Comparison of ENCODE assay signal across 26 cellular contexts in genomic region chr19:35621708-35622107, GRCh38. TPM values are rescaled to one million over a fixed set of nuclear protein-coding genes. Genes with fewer than 3 reads are reported as not detected.
A peak's percentile ranks its signal among the peaks of the same experiment; 100 is the strongest.
DNase-seq lines count a peak whose midpoint lies in the region; ATAC-seq and TF ChIP-seq lines count a peak whose summit lies in the region.
"Had no signal": no experiment of that assay in that cellular context is flagged by ENCODE, and none has a peak within 500 bp of the region (broad histone marks: within the 10 kb centered on the region; RNA-seq: fewer than 3 reads in every experiment).

No MANE protein-coding gene starts in this region.

- no peak for DNase-seq in activated CD8-positive, alpha-beta T cell treated with anti-CD3 and anti-CD28 coated beads, Interleukin-2, amount 10 ng/mL, durations not matched to agents 7 days and 5 days
- no peak for DNase-seq in activated CD8-positive, alpha-beta T cell treated with anti-CD3 and anti-CD28 coated beads for 36 hours
- no peak for DNase-seq in stimulated activated naive CD8-positive, alpha-beta T cell treated with anti-CD3 and anti-CD28 coated beads, Interleukin-15, amount 100 ng/mL, for 72 hours
- no peak for DNase-seq in stimulated activated naive CD8-positive, alpha-beta T cell treated with anti-CD3 and anti-CD28 coated beads, Interleukin-15, Interleukin-2, amounts not matched to agents 100 U/mL and 50 U/mL, for 24 hours
- no peak for DNase-seq in neuronal stem cell (ENCODE audit: low spot score)
- no peak for DNase-seq in Caco-2
- DNase-seq: 8988T; CD8-positive, alpha-beta memory T cell; DMS53; GDM1; Karpas-422; MV-4-11; NCI-H1105 treated with DMSO at 0.1 percent for 48 hours; NCI-H2081; NCI-H2171; NCI-H345; NCI-H524; NCI-H774; NK-92 treated with Interleukin-12 subunit alpha and Interleukin-12 subunit beta, amount 100 ng/mL, for 24 hours; SJCRH30 had no signal

- H2AFZ ChIP-seq in neuronal stem cell (ENCODE audit: low read length): no peak overlapping the region

- H2BK5ac ChIP-seq in neuronal stem cell (ENCODE audit: low read length): no peak overlapping the region

- H3K4me3 ChIP-seq in neuronal stem cell (ENCODE audit: low read length in 2 of 2) (no peak overlapping the region), Caco-2 (ENCODE audit: low read depth, low read length) (no peak overlapping the region)
- H3K4me3 ChIP-seq: SJCRH30 had no signal

- H3K27ac ChIP-seq in neuronal stem cell (replicated peaks; ENCODE audit: low read length): no peak overlapping the region
- H3K27ac ChIP-seq: C4-2B, SJCRH30 had no signal

- H3K14ac ChIP-seq in neuronal stem cell (ENCODE audit: low read length): no peak overlapping the region

- H3K4me1 ChIP-seq in neuronal stem cell (ENCODE audit: control insufficient read depth in 2 of 2, insufficient read depth in 1 of 2, low read depth in 1 of 2, low read length in 2 of 2): no peaks in the 10 kb centered on the region
- H3K4me1 ChIP-seq in Caco-2: no peaks in the 10 kb centered on the region
- H3K4me1 ChIP-seq: SJCRH30 had no signal

- H2AK5ac ChIP-seq in neuronal stem cell (ENCODE audit: low read depth, low read length): no peak overlapping the region

- intact Hi-C loops in activated CD8-positive, alpha-beta T cell treated with anti-CD3 and anti-CD28 coated beads for 36 hours (cut with micrococcal nuclease): no loop called here
- intact Hi-C loops in Caco-2 (cut with micrococcal nuclease; ENCODE audit: unreplicated experiment): no loop called here

- H3K9me3 Mint-ChIP-seq in activated CD8-positive, alpha-beta T cell treated with anti-CD3 and anti-CD28 coated beads, Interleukin-2, amount 10 ng/mL, durations not matched to agents 7 days and 5 days (ENCODE audit: insufficient read depth): no peaks in the 10 kb centered on the region
- H3K9me3 Mint-ChIP-seq in activated CD8-positive, alpha-beta T cell treated with anti-CD3 and anti-CD28 coated beads for 36 hours: no peaks in the 10 kb centered on the region
- H3K9me3 Mint-ChIP-seq in stimulated activated naive CD8-positive, alpha-beta T cell treated with anti-CD3 and anti-CD28 coated beads, Interleukin-15, amount 100 ng/mL, for 72 hours: no peaks in the 10 kb centered on the region
- H3K9me3 Mint-ChIP-seq in Caco-2 (ENCODE audit: unreplicated experiment): no peaks in the 10 kb centered on the region
- H3K9me3 Mint-ChIP-seq: CD8-positive, alpha-beta memory T cell had no signal

- no CpG with 5 or more reads among the region's 9 CpGs for WGBS in neuronal stem cell (ENCODE audit: extremely low coverage in 2 of 2, insufficient read length in 2 of 2, insufficient replicate concordance in 1 of 2), 2 donors

- H3K9ac ChIP-seq in neuronal stem cell (ENCODE audit: low read depth, low read length, poor library complexity): no peak overlapping the region

- no TSS peak for BruUV-seq in Caco-2 (replicated peaks; lab: Mats Ljungman, UMichigan)

- H3K79me1 ChIP-seq in neuronal stem cell (ENCODE audit: low read depth, low read length): peaks cover 4% of the 10 kb centered on the region

- TF ChIP-seq CTCF in activated CD8-positive, alpha-beta T cell treated with anti-CD3 and anti-CD28 coated beads for 36 hours (IDR thresholded peaks at IDR 0.05): no peak
- no peak for TF ChIP-seq CTCF in Caco-2 (IDR thresholded peaks at IDR 0.05; ENCODE audit: insufficient read depth in 1 of 2, low read depth in 1 of 2, low read length in 1 of 2, severe bottlenecking in 1 of 2, unreplicated experiment in 1 of 2)

- H3K27me3 ChIP-seq in neuronal stem cell (ENCODE audit: control insufficient read depth in 3 of 3, insufficient read depth in 3 of 3, low read depth in 1 of 3, low read length in 3 of 3) (no peaks in the 10 kb centered on the region), Caco-2 (replicated peaks; ENCODE audit: control insufficient read depth, insufficient read depth, low read length) (no peaks in the 10 kb centered on the region)
- H3K27me3 ChIP-seq: SJCRH30 had no signal

- POLR2A ChIA-PET in activated CD8-positive, alpha-beta T cell treated with anti-CD3 and anti-CD28 coated beads, Interleukin-2, amount 10 ng/mL, durations not matched to agents 7 days and 5 days (lab: Charles Lee): interaction anchor here (0.8 kb wide), 2 partner anchors 9 kb away, joined by 3 read pairs; partner anchors contain the start of gene HAUS5
- POLR2A ChIA-PET in activated CD8-positive, alpha-beta T cell treated with anti-CD3 and anti-CD28 coated beads for 36 hours (lab: Charles Lee): interaction anchor here (2.5 kb wide), 1 partner anchor 9 kb away, joined by 11 read pairs; the partner anchor contains the start of gene HAUS5
- POLR2A ChIA-PET in Caco-2 (lab: Charles Lee): no interaction called here

- no peak overlapping the region for H2BK15ac ChIP-seq in neuronal stem cell (ENCODE audit: low read length)

- no peaks in the 10 kb centered on the region for H3K27me3 Mint-ChIP-seq in activated CD8-positive, alpha-beta T cell treated with anti-CD3 and anti-CD28 coated beads, Interleukin-2, amount 10 ng/mL, durations not matched to agents 7 days and 5 days (ENCODE audit: low read depth)
- no peaks in the 10 kb centered on the region for H3K27me3 Mint-ChIP-seq in activated CD8-positive, alpha-beta T cell treated with anti-CD3 and anti-CD28 coated beads for 36 hours
- H3K27me3 Mint-ChIP-seq in stimulated activated naive CD8-positive, alpha-beta T cell treated with anti-CD3 and anti-CD28 coated beads, Interleukin-15, amount 100 ng/mL, for 72 hours: no peaks in the 10 kb centered on the region
- H3K27me3 Mint-ChIP-seq in Caco-2 (ENCODE audit: insufficient read depth, unreplicated experiment): no peaks in the 10 kb centered on the region

- no peak overlapping the region for H3K23ac ChIP-seq in neuronal stem cell (ENCODE audit: low read depth, low read length, poor library complexity)

- H3K9me3 ChIP-seq in neuronal stem cell (replicated peaks in 1 of 2; ENCODE audit: control insufficient read depth in 2 of 2, insufficient read depth in 1 of 2, low read depth in 1 of 2, low read length in 2 of 2) (no peaks in the 10 kb centered on the region), Caco-2 (no peaks in the 10 kb centered on the region)
- H3K9me3 ChIP-seq: SJCRH30 had no signal

- H3K18ac ChIP-seq in neuronal stem cell (ENCODE audit: low read length): no peak overlapping the region

- H4K91ac ChIP-seq in neuronal stem cell (ENCODE audit: low read depth, low read length, poor library complexity): no peak overlapping the region

- CTCF ChIA-PET in activated CD8-positive, alpha-beta T cell treated with anti-CD3 and anti-CD28 coated beads, Interleukin-2, amount 10 ng/mL, durations not matched to agents 7 days and 5 days (lab: Charles Lee): no interaction called here
- CTCF ChIA-PET in activated CD8-positive, alpha-beta T cell treated with anti-CD3 and anti-CD28 coated beads for 36 hours (lab: Charles Lee): no interaction called here
- CTCF ChIA-PET in Caco-2 (lab: Charles Lee): no interaction called here

- H3K4me3 Mint-ChIP-seq in activated CD8-positive, alpha-beta T cell treated with anti-CD3 and anti-CD28 coated beads, Interleukin-2, amount 10 ng/mL, durations not matched to agents 7 days and 5 days: no peak overlapping the region
- no peak overlapping the region for H3K4me3 Mint-ChIP-seq in activated CD8-positive, alpha-beta T cell treated with anti-CD3 and anti-CD28 coated beads for 36 hours
- no peak overlapping the region for H3K4me3 Mint-ChIP-seq in stimulated activated naive CD8-positive, alpha-beta T cell treated with anti-CD3 and anti-CD28 coated beads, Interleukin-15, amount 100 ng/mL, for 72 hours
- H3K4me3 Mint-ChIP-seq in Caco-2 (ENCODE audit: unreplicated experiment): no peak overlapping the region

- H3K4ac ChIP-seq in neuronal stem cell (ENCODE audit: low read length): no peak overlapping the region

- no peak overlapping the region for H4K8ac ChIP-seq in neuronal stem cell (ENCODE audit: low read depth, low read length)

- peak overlapping the region; percentile 53 for H3K27ac Mint-ChIP-seq in activated CD8-positive, alpha-beta T cell treated with anti-CD3 and anti-CD28 coated beads, Interleukin-2, amount 10 ng/mL, durations not matched to agents 7 days and 5 days
- H3K27ac Mint-ChIP-seq in activated CD8-positive, alpha-beta T cell treated with anti-CD3 and anti-CD28 coated beads for 36 hours: no peak overlapping the region
- peak overlapping the region; percentile 24 to 54 for H3K27ac Mint-ChIP-seq in stimulated activated naive CD8-positive, alpha-beta T cell treated with anti-CD3 and anti-CD28 coated beads, Interleukin-15, amount 100 ng/mL, for 72 hours
- no peak overlapping the region for H3K27ac Mint-ChIP-seq in Caco-2 (ENCODE audit: unreplicated experiment)

- H3K4me1 Mint-ChIP-seq in activated CD8-positive, alpha-beta T cell treated with anti-CD3 and anti-CD28 coated beads, Interleukin-2, amount 10 ng/mL, durations not matched to agents 7 days and 5 days (ENCODE audit: low read depth): no peaks in the 10 kb centered on the region
- no peaks in the 10 kb centered on the region for H3K4me1 Mint-ChIP-seq in activated CD8-positive, alpha-beta T cell treated with anti-CD3 and anti-CD28 coated beads for 36 hours (ENCODE audit: low read depth)
- no peaks in the 10 kb centered on the region for H3K4me1 Mint-ChIP-seq in stimulated activated naive CD8-positive, alpha-beta T cell treated with anti-CD3 and anti-CD28 coated beads, Interleukin-15, amount 100 ng/mL, for 72 hours
- no peaks in the 10 kb centered on the region for H3K4me1 Mint-ChIP-seq in Caco-2 (ENCODE audit: low read depth, unreplicated experiment)

- no peak overlapping the region for H3K4me2 ChIP-seq in neuronal stem cell (ENCODE audit: insufficient read depth, low read length, poor library complexity, severe bottlenecking)

- peak overlapping the region; percentile 10 for H2BK12ac ChIP-seq in neuronal stem cell (ENCODE audit: low read length)

- ATAC-seq in activated CD8-positive, alpha-beta T cell treated with anti-CD3 and anti-CD28 coated beads, Interleukin-2, amount 10 ng/mL, durations not matched to agents 7 days and 5 days: no peak
- ATAC-seq in activated CD8-positive, alpha-beta T cell treated with anti-CD3 and anti-CD28 coated beads for 36 hours: no peak
- ATAC-seq in stimulated activated naive CD8-positive, alpha-beta T cell treated with anti-CD3 and anti-CD28 coated beads, Interleukin-15, amount 100 ng/mL, for 72 hours: no peak
- ATAC-seq in stimulated activated naive CD8-positive, alpha-beta T cell treated with anti-CD3 and anti-CD28 coated beads, Interleukin-15, Interleukin-2, amounts not matched to agents 100 U/mL and 50 U/mL, for 24 hours: no peak
- ATAC-seq in HG02798 (IDR thresholded peaks at IDR 0.05; ENCODE audit: poor library complexity, unreplicated experiment): no peak
- no peak for ATAC-seq in HG02623 (IDR thresholded peaks at IDR 0.05; ENCODE audit: unreplicated experiment)

- peaks cover 34 to 60% of the 10 kb centered on the region in 2 donors for H3K36me3 ChIP-seq in neuronal stem cell (replicated peaks in 1 of 2; ENCODE audit: control insufficient read depth in 2 of 2, insufficient read depth in 2 of 2, low read length in 2 of 2)
- H3K36me3 ChIP-seq in Caco-2 (ENCODE audit: control insufficient read depth, insufficient read depth, low read length): no peaks in the 10 kb centered on the region

- no peak overlapping the region for H2BK120ac ChIP-seq in neuronal stem cell (ENCODE audit: low read depth, low read length)

- peaks cover 23% of the 10 kb centered on the region for H3K36me3 Mint-ChIP-seq in activated CD8-positive, alpha-beta T cell treated with anti-CD3 and anti-CD28 coated beads, Interleukin-2, amount 10 ng/mL, durations not matched to agents 7 days and 5 days (ENCODE audit: low read depth)
- H3K36me3 Mint-ChIP-seq in activated CD8-positive, alpha-beta T cell treated with anti-CD3 and anti-CD28 coated beads for 36 hours (ENCODE audit: low read depth): peaks cover 11% of the 10 kb centered on the region
- peaks cover 25% of the 10 kb centered on the region for H3K36me3 Mint-ChIP-seq in Caco-2 (ENCODE audit: insufficient read depth, unreplicated experiment)

RNA-seq across cellular contexts. Expression of gene RBM42, which starts 7.1 kb away (rescaled TPM):
- total RNA-seq in activated CD8-positive, alpha-beta T cell treated with anti-CD3 and anti-CD28 coated beads, Interleukin-2, amount 10 ng/mL, durations not matched to agents 7 days and 5 days: 100 to 1,000 TPM; 118 to 119 TPM
- 10 to 100 TPM; 82.9 to 95.2 TPM for total RNA-seq in activated CD8-positive, alpha-beta T cell treated with anti-CD3 and anti-CD28 coated beads for 36 hours
- polyA plus RNA-seq in neuronal stem cell (2013, experiment 1 of 2): 39.0 TPM
- polyA plus RNA-seq in neuronal stem cell (2013, experiment 2 of 2): 39.4 TPM
- 140 and 165 TPM in 2 replicates for total RNA-seq in Caco-2 (2022)

RNA-seq across cellular contexts. Expression of gene HAUS5, which starts 9.2 kb away (rescaled TPM):
- 10 to 100 TPM; 53.3 to 62.3 TPM for total RNA-seq in activated CD8-positive, alpha-beta T cell treated with anti-CD3 and anti-CD28 coated beads, Interleukin-2, amount 10 ng/mL, durations not matched to agents 7 days and 5 days
- 10 to 100 TPM; 38.3 to 40.0 TPM for total RNA-seq in activated CD8-positive, alpha-beta T cell treated with anti-CD3 and anti-CD28 coated beads for 36 hours
- 16.2 TPM for polyA plus RNA-seq in neuronal stem cell (2013, experiment 1 of 2)
- polyA plus RNA-seq in neuronal stem cell (2013, experiment 2 of 2): 16.1 TPM
- 26.4 and 27.9 TPM in 2 replicates for total RNA-seq in Caco-2 (2022)

RNA-seq across cellular contexts. Expression of gene ETV2, which starts 19.8 kb away (rescaled TPM):
- 1 to 10 TPM in 1 of 2 experiments, under 1 TPM in 1; 0.68 to 1.6 TPM for total RNA-seq in activated CD8-positive, alpha-beta T cell treated with anti-CD3 and anti-CD28 coated beads, Interleukin-2, amount 10 ng/mL, durations not matched to agents 7 days and 5 days
- 1 to 10 TPM; 1.2 to 1.4 TPM for total RNA-seq in activated CD8-positive, alpha-beta T cell treated with anti-CD3 and anti-CD28 coated beads for 36 hours
- polyA plus RNA-seq in neuronal stem cell (2013, experiment 1 of 2): 2.1 TPM
- polyA plus RNA-seq in neuronal stem cell (2013, experiment 2 of 2): 1.9 TPM
- 0.77 and 1.3 TPM in 2 replicates for total RNA-seq in Caco-2 (2022)

RNA-seq across cellular contexts. Expression of gene COX6B1, which starts 26.4 kb away (rescaled TPM):
- 100 to 1,000 TPM; 471 to 518 TPM for total RNA-seq in activated CD8-positive, alpha-beta T cell treated with anti-CD3 and anti-CD28 coated beads, Interleukin-2, amount 10 ng/mL, durations not matched to agents 7 days and 5 days
- total RNA-seq in activated CD8-positive, alpha-beta T cell treated with anti-CD3 and anti-CD28 coated beads for 36 hours: 100 to 1,000 TPM; 432 to 437 TPM
- 708 TPM for polyA plus RNA-seq in neuronal stem cell (2013, experiment 1 of 2)
- 694 TPM for polyA plus RNA-seq in neuronal stem cell (2013, experiment 2 of 2)
- total RNA-seq in Caco-2 (2022): 551 and 639 TPM in 2 replicates

RNA-seq across cellular contexts. Expression of gene PMIS2, which starts 35.7 kb away (rescaled TPM):
- not detected for total RNA-seq in activated CD8-positive, alpha-beta T cell treated with anti-CD3 and anti-CD28 coated beads, Interleukin-2, amount 10 ng/mL, durations not matched to agents 7 days and 5 days
- not detected for total RNA-seq in activated CD8-positive, alpha-beta T cell treated with anti-CD3 and anti-CD28 coated beads for 36 hours
- polyA plus RNA-seq in neuronal stem cell (2013, experiment 1 of 2): not detected
- not detected for polyA plus RNA-seq in neuronal stem cell (2013, experiment 2 of 2)
- not detected in 2 replicates for total RNA-seq in Caco-2 (2022)
- total RNA-seq: CD8-positive, alpha-beta memory T cell; H1; M059J; SJCRH30 had no signal
- polyA plus RNA-seq: AG04450; CD8-positive, alpha-beta memory T cell; H1 had no signal

Comparison
In these comparisons a context has a peak if more than half of its experiments do, and no peak if none do; other contexts are left out.
1. H3K27ac Mint-ChIP-seq: peak in activated CD8-positive, alpha-beta T cell treated with anti-CD3 and anti-CD28 coated beads, Interleukin-2, amount 10 ng/mL, durations not matched to agents 7 days and 5 days (single experiment) and stimulated activated naive CD8-positive, alpha-beta T cell treated with anti-CD3 and anti-CD28 coated beads, Interleukin-15, amount 100 ng/mL, for 72 hours (2 of 2); none in activated CD8-positive, alpha-beta T cell treated with anti-CD3 and anti-CD28 coated beads for 36 hours (single experiment) and Caco-2 (single experiment).